In the genomic region with DNA sequence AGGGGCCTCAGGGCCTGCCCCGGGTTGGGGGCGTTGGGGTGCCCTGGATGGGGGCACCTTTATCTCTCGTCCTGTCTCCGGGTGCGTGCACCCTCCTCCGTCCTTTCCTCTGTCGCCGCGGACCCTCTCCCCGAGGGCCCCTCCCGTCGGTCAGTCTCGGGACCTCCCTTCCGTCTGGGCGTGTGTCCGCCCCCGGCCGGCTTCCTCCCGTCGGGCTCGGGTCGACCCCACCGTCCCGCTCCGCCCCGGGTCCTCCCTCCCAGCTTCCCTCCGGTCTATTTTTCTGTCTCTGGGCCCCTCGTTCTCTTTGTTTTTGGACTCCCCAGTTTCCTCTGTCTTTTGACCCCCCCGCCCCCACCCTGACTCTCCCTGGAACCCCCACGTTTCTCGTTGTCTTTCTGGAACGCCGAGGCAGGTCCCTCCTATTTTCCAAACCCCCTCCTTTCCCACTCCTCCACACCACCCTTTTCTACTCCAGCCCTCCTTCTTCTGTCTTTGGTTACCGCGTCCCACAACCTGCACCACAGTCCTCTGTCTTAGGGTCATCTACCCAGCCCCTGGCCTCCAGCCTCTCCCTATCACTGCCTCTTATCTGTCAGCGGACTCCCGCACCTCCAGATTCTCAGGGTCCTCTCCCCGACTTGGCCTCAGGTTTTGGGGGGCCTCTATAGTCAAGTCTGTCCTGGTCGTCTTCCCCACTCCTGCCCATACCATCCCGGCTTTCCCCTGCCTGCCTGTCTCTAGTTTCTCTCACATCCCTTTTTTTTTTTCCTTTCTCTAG, we compare ENCODE assay signal across 1 cellular context.
TF ChIP-seq lines count a peak whose summit lies in the region.

No MANE protein-coding gene starts in this region.

TF ChIP-seq in K562, 482 proteins besides CTCF, POLR2A, EP300 and RAD21 (continued from another document and continues in another):
- peak; percentile 40 for TF ChIP-seq ETV5 (CRISPR knock-in tag; IDR thresholded peaks at IDR 0.05; ENCODE audit: low read depth)
- TF ChIP-seq NCOA2 (IDR thresholded peaks at IDR 0.05; ENCODE audit: partially characterized antibody in 2 of 2): no peak
- peak; percentile 43 for TF ChIP-seq RB1 (IDR thresholded peaks at IDR 0.05; ENCODE audit: low read depth)
- no peak for TF ChIP-seq FOXA3 (CRISPR knock-in tag; conservative IDR thresholded peaks at IDR 0.05 in 1 of 2, IDR thresholded peaks at IDR 0.05 in 1 of 2)
- no peak for TF ChIP-seq SAFB2 (IDR thresholded peaks at IDR 0.05; ENCODE audit: borderline replicate concordance, low read depth, low read length, severe bottlenecking)
- TF ChIP-seq ZBTB7A (IDR thresholded peaks at IDR 0.05; ENCODE audit: borderline replicate concordance, control insufficient read depth, low read depth, low read length): peak; percentile 69
- no peak for TF ChIP-seq POLR3G (IDR thresholded peaks at IDR 0.05; ENCODE audit: extremely low read depth, insufficient read length, insufficient replicate concordance)
- no peak for TF ChIP-seq SUPT5H (IDR thresholded peaks at IDR 0.05)
- TF ChIP-seq SNAPC5 (CRISPR knock-in tag; IDR thresholded peaks at IDR 0.05): no peak
- no peak for TF ChIP-seq ZNF277 (CRISPR knock-in tag; IDR thresholded peaks at IDR 0.05; ENCODE audit: borderline replicate concordance)
- TF ChIP-seq TFAM (CRISPR knock-in tag; conservative IDR thresholded peaks at IDR 0.05): no peak
- TF ChIP-seq NCOR1 (IDR thresholded peaks at IDR 0.05): no peak
- TF ChIP-seq POLR2AphosphoS5 (IDR thresholded peaks at IDR 0.05; ENCODE audit: control insufficient read depth, insufficient read depth, low read depth, low read length): peak; percentile 9; the same call in 1 of the 2 replicates
- 0 out of 2 replicates have a peak, but pooled peaks have one; percentile 20 for TF ChIP-seq MBD2 (IDR thresholded peaks at IDR 0.05; ENCODE audit: borderline replicate concordance, low read depth)
- TF ChIP-seq DNMT1 (IDR thresholded peaks at IDR 0.05): no peak
- no peak for TF ChIP-seq RBM14 (IDR thresholded peaks at IDR 0.05; ENCODE audit: borderline replicate concordance, insufficient read depth, low read depth, low read length)
- no peak for TF ChIP-seq ZKSCAN8 (CRISPR knock-in tag; IDR thresholded peaks at IDR 0.05)
- no peak for TF ChIP-seq SIX5 (IDR thresholded peaks at IDR 0.05; ENCODE audit: borderline replicate concordance in 1 of 2, insufficient read depth in 1 of 2, low read depth in 1 of 2, low read length in 2 of 2)
- no peak for TF ChIP-seq CBX2 (IDR thresholded peaks at IDR 0.05; ENCODE audit: insufficient read depth, low read length, poor library complexity, severe bottlenecking)
- no peak for TF ChIP-seq DDX20 (tag; IDR thresholded peaks at IDR 0.05; ENCODE audit: low read depth)
- no peak for TF ChIP-seq ZFP36 (IDR thresholded peaks at IDR 0.05; ENCODE audit: low read depth, low read length, partially characterized antibody)
- TF ChIP-seq HDGF (IDR thresholded peaks at IDR 0.05): no peak
- peak; percentile 41 for TF ChIP-seq TAF1 (IDR thresholded peaks at IDR 0.05; ENCODE audit: control insufficient read depth, extremely low read depth, insufficient read depth, low read length, severe bottlenecking)
- peak; percentile 27 to 57; a peak in 2 of 4 replicates for TF ChIP-seq MAZ (CRISPR knock-in tag; conservative IDR thresholded peaks at IDR 0.05 in 1 of 2, IDR thresholded peaks at IDR 0.05 in 1 of 2)
- no peak for TF ChIP-seq CREB1 (IDR thresholded peaks at IDR 0.05)
- no peak for TF ChIP-seq CREB1 (CRISPR knock-in tag; IDR thresholded peaks at IDR 0.05)
- TF ChIP-seq MTA1 (IDR thresholded peaks at IDR 0.05; ENCODE audit: borderline replicate concordance): no peak
- TF ChIP-seq, protein P1, sequence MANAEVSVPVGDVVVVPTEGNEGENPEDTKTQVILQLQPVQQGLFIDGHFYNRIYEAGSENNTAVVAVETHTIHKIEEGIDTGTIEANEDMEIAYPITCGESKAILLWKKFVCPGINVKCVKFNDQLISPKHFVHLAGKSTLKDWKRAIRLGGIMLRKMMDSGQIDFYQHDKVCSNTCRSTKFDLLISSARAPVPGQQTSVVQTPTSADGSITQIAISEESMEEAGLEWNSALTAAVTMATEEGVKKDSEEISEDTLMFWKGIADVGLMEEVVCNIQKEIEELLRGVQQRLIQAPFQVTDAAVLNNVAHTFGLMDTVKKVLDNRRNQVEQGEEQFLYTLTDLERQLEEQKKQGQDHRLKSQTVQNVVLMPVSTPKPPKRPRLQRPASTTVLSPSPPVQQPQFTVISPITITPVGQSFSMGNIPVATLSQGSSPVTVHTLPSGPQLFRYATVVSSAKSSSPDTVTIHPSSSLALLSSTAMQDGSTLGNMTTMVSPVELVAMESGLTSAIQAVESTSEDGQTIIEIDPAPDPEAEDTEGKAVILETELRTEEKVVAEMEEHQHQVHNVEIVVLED (CRISPR knock-in tag; IDR thresholded peaks at IDR 0.05): 0 out of 2 replicates have a peak, but pooled peaks have one; percentile 21
- 0 out of 2 replicates have a peak, but pooled peaks have one; percentile 18 for TF ChIP-seq ZFX (CRISPR knock-in tag; IDR thresholded peaks at IDR 0.05)
- no peak for TF ChIP-seq ZNF699 (CRISPR knock-in tag; IDR thresholded peaks at IDR 0.05; ENCODE audit: insufficient replicate concordance)
- TF ChIP-seq IFI16 (CRISPR knock-in tag; IDR thresholded peaks at IDR 0.05): no peak
- TF ChIP-seq ZNF12 (CRISPR knock-in tag; IDR thresholded peaks at IDR 0.05): no peak
- no peak for TF ChIP-seq PHTF2 (CRISPR knock-in tag; IDR thresholded peaks at IDR 0.05)
- TF ChIP-seq RERE (CRISPR knock-in tag; IDR thresholded peaks at IDR 0.05; ENCODE audit: borderline replicate concordance): no peak
- TF ChIP-seq, protein P2, sequence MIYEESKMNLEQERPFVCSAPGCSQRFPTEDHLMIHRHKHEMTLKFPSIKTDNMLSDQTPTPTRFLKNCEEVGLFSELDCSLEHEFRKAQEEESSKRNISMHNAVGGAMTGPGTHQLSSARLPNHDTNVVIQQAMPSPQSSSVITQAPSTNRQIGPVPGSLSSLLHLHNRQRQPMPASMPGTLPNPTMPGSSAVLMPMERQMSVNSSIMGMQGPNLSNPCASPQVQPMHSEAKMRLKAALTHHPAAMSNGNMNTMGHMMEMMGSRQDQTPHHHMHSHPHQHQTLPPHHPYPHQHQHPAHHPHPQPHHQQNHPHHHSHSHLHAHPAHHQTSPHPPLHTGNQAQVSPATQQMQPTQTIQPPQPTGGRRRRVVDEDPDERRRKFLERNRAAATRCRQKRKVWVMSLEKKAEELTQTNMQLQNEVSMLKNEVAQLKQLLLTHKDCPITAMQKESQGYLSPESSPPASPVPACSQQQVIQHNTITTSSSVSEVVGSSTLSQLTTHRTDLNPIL (CRISPR knock-in tag; IDR thresholded peaks at IDR 0.05): no peak
- TF ChIP-seq, protein P3, sequence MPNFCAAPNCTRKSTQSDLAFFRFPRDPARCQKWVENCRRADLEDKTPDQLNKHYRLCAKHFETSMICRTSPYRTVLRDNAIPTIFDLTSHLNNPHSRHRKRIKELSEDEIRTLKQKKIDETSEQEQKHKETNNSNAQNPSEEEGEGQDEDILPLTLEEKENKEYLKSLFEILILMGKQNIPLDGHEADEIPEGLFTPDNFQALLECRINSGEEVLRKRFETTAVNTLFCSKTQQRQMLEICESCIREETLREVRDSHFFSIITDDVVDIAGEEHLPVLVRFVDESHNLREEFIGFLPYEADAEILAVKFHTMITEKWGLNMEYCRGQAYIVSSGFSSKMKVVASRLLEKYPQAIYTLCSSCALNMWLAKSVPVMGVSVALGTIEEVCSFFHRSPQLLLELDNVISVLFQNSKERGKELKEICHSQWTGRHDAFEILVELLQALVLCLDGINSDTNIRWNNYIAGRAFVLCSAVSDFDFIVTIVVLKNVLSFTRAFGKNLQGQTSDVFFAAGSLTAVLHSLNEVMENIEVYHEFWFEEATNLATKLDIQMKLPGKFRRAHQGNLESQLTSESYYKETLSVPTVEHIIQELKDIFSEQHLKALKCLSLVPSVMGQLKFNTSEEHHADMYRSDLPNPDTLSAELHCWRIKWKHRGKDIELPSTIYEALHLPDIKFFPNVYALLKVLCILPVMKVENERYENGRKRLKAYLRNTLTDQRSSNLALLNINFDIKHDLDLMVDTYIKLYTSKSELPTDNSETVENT (CRISPR knock-in tag; IDR thresholded peaks at IDR 0.05): no peak
- TF ChIP-seq MLLT1 (IDR thresholded peaks at IDR 0.05): peak in 1 of 2 experiments; percentile 31; a peak in 1 of 4 replicates
- TF ChIP-seq USF1 (CRISPR knock-in tag; IDR thresholded peaks at IDR 0.05): no peak
- TF ChIP-seq XRCC5 (IDR thresholded peaks at IDR 0.05; ENCODE audit: low read depth, low read length): no peak
- TF ChIP-seq, protein P4, sequence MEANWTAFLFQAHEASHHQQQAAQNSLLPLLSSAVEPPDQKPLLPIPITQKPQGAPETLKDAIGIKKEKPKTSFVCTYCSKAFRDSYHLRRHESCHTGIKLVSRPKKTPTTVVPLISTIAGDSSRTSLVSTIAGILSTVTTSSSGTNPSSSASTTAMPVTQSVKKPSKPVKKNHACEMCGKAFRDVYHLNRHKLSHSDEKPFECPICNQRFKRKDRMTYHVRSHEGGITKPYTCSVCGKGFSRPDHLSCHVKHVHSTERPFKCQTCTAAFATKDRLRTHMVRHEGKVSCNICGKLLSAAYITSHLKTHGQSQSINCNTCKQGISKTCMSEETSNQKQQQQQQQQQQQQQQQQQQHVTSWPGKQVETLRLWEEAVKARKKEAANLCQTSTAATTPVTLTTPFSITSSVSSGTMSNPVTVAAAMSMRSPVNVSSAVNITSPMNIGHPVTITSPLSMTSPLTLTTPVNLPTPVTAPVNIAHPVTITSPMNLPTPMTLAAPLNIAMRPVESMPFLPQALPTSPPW (CRISPR knock-in tag; IDR thresholded peaks at IDR 0.05): no peak
- no peak for TF ChIP-seq MAFF (IDR thresholded peaks at IDR 0.05; ENCODE audit: low read length)
- TF ChIP-seq GABPB1 (CRISPR knock-in tag; IDR thresholded peaks at IDR 0.05): no peak
- TF ChIP-seq RBFOX2 (IDR thresholded peaks at IDR 0.05; ENCODE audit: low read depth, low read length): peak; percentile 65
- no peak for TF ChIP-seq ZNF445 (CRISPR knock-in tag; IDR thresholded peaks at IDR 0.05; ENCODE audit: low read depth)
- TF ChIP-seq ZNF41 (CRISPR knock-in tag; conservative IDR thresholded peaks at IDR 0.05): no peak
